1 cellular context compared by ENCODE assay signal in the genomic region with DNA sequence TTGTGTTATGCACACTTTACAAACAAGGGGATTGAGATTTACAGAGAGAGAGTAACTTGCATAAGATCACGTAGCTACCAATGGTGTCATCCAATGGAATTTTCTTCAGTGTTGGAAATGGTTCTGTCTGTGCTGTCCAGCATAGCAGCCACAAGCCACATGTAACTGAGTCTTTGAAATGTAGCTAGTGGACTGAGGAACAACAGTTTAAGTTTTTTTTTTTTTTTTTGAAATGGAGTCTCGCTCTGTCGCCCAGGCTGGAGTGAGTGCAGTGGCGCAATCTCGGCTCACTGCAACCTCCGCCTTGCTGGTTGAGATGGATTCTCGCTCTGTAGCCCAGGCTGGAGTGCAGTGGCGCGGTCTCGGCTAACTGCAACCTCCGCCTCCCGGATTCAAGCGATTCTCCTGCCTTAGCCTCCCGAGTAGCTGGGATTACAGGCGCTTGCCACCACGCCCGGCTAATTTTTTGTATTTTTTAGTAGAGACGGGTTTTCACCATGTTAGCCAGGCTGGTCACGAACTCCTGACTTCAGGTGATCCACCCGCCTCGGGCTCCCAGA.
TF ChIP-seq lines count a peak whose summit lies in the region.

No MANE protein-coding gene starts in this region.

TF ChIP-seq in K562, 482 proteins besides CTCF, POLR2A, EP300 and RAD21:
- TF ChIP-seq, protein P1, sequence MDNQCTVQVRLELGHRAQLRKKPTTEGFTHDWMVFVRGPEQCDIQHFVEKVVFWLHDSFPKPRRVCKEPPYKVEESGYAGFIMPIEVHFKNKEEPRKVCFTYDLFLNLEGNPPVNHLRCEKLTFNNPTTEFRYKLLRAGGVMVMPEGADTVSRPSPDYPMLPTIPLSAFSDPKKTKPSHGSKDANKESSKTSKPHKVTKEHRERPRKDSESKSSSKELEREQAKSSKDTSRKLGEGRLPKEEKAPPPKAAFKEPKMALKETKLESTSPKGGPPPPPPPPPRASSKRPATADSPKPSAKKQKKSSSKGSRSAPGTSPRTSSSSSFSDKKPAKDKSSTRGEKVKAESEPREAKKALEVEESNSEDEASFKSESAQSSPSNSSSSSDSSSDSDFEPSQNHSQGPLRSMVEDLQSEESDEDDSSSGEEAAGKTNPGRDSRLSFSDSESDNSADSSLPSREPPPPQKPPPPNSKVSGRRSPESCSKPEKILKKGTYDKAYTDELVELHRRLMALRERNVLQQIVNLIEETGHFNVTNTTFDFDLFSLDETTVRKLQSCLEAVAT (IDR thresholded peaks at IDR 0.05): peak in 1 of 2 experiments; percentile 31; a peak in 1 of 4 replicates
- TF ChIP-seq CEBPB (tag; IDR thresholded peaks at IDR 0.05) (0 out of 2 replicates have a peak, but pooled peaks have one; percentile 22), RBFOX2 (IDR thresholded peaks at IDR 0.05; ENCODE audit: low read depth, low read length) (peak; percentile 41; the same call in 1 of the 2 replicates)
- TF ChIP-seq, protein P2, sequence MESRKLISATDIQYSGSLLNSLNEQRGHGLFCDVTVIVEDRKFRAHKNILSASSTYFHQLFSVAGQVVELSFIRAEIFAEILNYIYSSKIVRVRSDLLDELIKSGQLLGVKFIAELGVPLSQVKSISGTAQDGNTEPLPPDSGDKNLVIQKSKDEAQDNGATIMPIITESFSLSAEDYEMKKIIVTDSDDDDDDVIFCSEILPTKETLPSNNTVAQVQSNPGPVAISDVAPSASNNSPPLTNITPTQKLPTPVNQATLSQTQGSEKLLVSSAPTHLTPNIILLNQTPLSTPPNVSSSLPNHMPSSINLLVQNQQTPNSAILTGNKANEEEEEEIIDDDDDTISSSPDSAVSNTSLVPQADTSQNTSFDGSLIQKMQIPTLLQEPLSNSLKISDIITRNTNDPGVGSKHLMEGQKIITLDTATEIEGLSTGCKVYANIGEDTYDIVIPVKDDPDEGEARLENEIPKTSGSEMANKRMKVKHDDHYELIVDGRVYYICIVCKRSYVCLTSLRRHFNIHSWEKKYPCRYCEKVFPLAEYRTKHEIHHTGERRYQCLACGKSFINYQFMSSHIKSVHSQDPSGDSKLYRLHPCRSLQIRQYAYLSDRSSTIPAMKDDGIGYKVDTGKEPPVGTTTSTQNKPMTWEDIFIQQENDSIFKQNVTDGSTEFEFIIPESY (CRISPR knock-in tag; IDR thresholded peaks at IDR 0.05): peak; percentile 37; the same call in 1 of the 2 replicates
